ENCODE assay signal across 22 cellular contexts in genomic region chr17:58660621-58661020, GRCh38. TPM values are rescaled to one million over a fixed set of nuclear protein-coding genes. Genes with fewer than 3 reads are reported as not detected.
DNase-seq lines count a peak whose midpoint lies in the region; ATAC-seq, FAIRE-seq and TF ChIP-seq lines count a peak whose summit lies in the region.
"Had no signal": no experiment of that assay in that cellular context is flagged by ENCODE, and none has a peak within 500 bp of the region (broad histone marks: within the 10 kb centered on the region; RNA-seq: fewer than 3 reads in every experiment).

No MANE protein-coding gene starts in this region.

- no peaks in the 10 kb centered on the region for H3K4me1 ChIP-seq in endodermal cell (ENCODE audit: control insufficient read depth, insufficient read depth, low read length)
- no peaks in the 10 kb centered on the region for H3K4me1 ChIP-seq in ascending aorta
- H3K4me1 ChIP-seq: adrenal gland had no signal

- H3K27ac ChIP-seq in endodermal cell (ENCODE audit: low read depth, low read length) = no peak overlapping the region
- H3K27ac ChIP-seq in ascending aorta = no peak overlapping the region
- H3K27ac ChIP-seq: adrenal gland, esophagus muscularis mucosa, gastroesophageal sphincter, HL-60, spleen, suprapubic skin had no signal

- no peaks in the 10 kb centered on the region for H3K36me3 ChIP-seq in endodermal cell (ENCODE audit: control insufficient read depth, insufficient read depth, low read length)
- no peaks in the 10 kb centered on the region for H3K36me3 ChIP-seq in ascending aorta
- H3K36me3 ChIP-seq: adrenal gland, esophagus muscularis mucosa, gastroesophageal sphincter, spleen, suprapubic skin had no signal

- peaks cover 0 to 5% of the 10 kb centered on the region in 2 donors for H3K36me3 Mint-ChIP-seq in activated T-cell treated with anti-CD3 and anti-CD28 coated beads, Interleukin-2, amount 50 U/mL, for 72 hours (ENCODE audit: insufficient read depth in 2 of 2)
- H3K36me3 Mint-ChIP-seq in activated B cell treated with CpG ODN at 0.5 μM for 24 hours (ENCODE audit: low read depth) (peaks cover 3% of the 10 kb centered on the region), endodermal cell (ENCODE audit: low read depth) (no peaks in the 10 kb centered on the region), progenitor cell of endocrine pancreas (ENCODE audit: insufficient read depth) (no peaks in the 10 kb centered on the region)

- 93 to 100% methylated on average over 3 to 4 of the region's 4 CpGs for WGBS in endodermal cell (ENCODE audit: insufficient coverage in 1 of 2, insufficient read length in 1 of 2), 2 experiments

- peaks cover 24% of the 10 kb centered on the region for H3K4me1 Mint-ChIP-seq in activated T-cell treated with anti-CD3 and anti-CD28 coated beads, Interleukin-2, amount 50 U/mL, for 72 hours (ENCODE audit: low read depth)
- H3K4me1 Mint-ChIP-seq in activated B cell treated with CpG ODN at 0.5 μM for 24 hours (peaks cover 13% of the 10 kb centered on the region), endodermal cell (peaks cover 4% of the 10 kb centered on the region), progenitor cell of endocrine pancreas (ENCODE audit: low read depth) (peaks cover 10% of the 10 kb centered on the region)

- no peak overlapping the region for H3K27ac Mint-ChIP-seq in activated T-cell treated with anti-CD3 and anti-CD28 coated beads, Interleukin-2, amount 50 U/mL, for 72 hours
- no peak overlapping the region for H3K27ac Mint-ChIP-seq in activated B cell treated with CpG ODN at 0.5 μM for 24 hours
- H3K27ac Mint-ChIP-seq in endodermal cell = no peak overlapping the region
- H3K27ac Mint-ChIP-seq in progenitor cell of endocrine pancreas = peak overlapping the region; percentile 87

- H3K9me3 ChIP-seq in endodermal cell (ENCODE audit: control insufficient read depth, low read length) = no peaks in the 10 kb centered on the region
- H3K9me3 ChIP-seq in ascending aorta = no peaks in the 10 kb centered on the region
- H3K9me3 ChIP-seq: adrenal gland, esophagus muscularis mucosa, gastroesophageal sphincter, spleen, suprapubic skin had no signal

- H3K27me3 ChIP-seq in endodermal cell (ENCODE audit: control insufficient read depth, insufficient read depth, low read length, poor library complexity, severe bottlenecking) (no peaks in the 10 kb centered on the region), ascending aorta (no peaks in the 10 kb centered on the region)
- H3K27me3 ChIP-seq: adrenal gland, esophagus muscularis mucosa, gastroesophageal sphincter, suprapubic skin had no signal

- no peaks in the 10 kb centered on the region for H3K9me3 Mint-ChIP-seq in activated T-cell treated with anti-CD3 and anti-CD28 coated beads, Interleukin-2, amount 50 U/mL, for 72 hours
- H3K9me3 Mint-ChIP-seq in activated B cell treated with CpG ODN at 0.5 μM for 24 hours (no peaks in the 10 kb centered on the region), endodermal cell (peaks cover 3% of the 10 kb centered on the region), progenitor cell of endocrine pancreas (ENCODE audit: low read depth) (peaks cover 4% of the 10 kb centered on the region)

- no peak for FAIRE-seq in D721Med (lab: Jason Lieb, UNC)

- no peak for ATAC-seq in activated T-cell treated with anti-CD3 and anti-CD28 coated beads, Interleukin-2, amount 50 U/mL, for 72 hours (replicated peaks in 1 of 2)
- ATAC-seq in activated B cell treated with CpG ODN at 0.5 μM for 24 hours (ENCODE audit: low read depth) (no peak), GM18867 (IDR thresholded peaks at IDR 0.05; ENCODE audit: unreplicated experiment) (no peak)
- ATAC-seq: gastroesophageal sphincter had no signal

- TF ChIP-seq CTCF in activated B cell treated with CpG ODN at 0.5 μM for 24 hours (IDR thresholded peaks at IDR 0.05) (no peak), endodermal cell (conservative IDR thresholded peaks at IDR 0.05) (no peak), progenitor cell of endocrine pancreas (IDR thresholded peaks at IDR 0.05; ENCODE audit: unreplicated experiment) (no peak), D721Med (IDR thresholded peaks at IDR 0.05; ENCODE audit: insufficient read depth, missing control alignments) (no peak), ascending aorta (IDR thresholded peaks at IDR 0.05) (no peak)

- POLR2A ChIA-PET in activated B cell treated with CpG ODN at 0.5 μM for 24 hours (lab: Charles Lee) = interaction anchor here (0.6 to 11.2 kb wide), 4 partner anchors 8 to 119 kb away, joined by 3 to 321 read pairs (median 26); partner anchors contain the start of genes RAD51C and TEX14

- H3K4me3 ChIP-seq in endodermal cell (ENCODE audit: low read length) = no peak overlapping the region
- H3K4me3 ChIP-seq in ascending aorta = no peak overlapping the region
- H3K4me3 ChIP-seq: adrenal gland, esophagus muscularis mucosa, gastroesophageal sphincter, suprapubic skin had no signal

- CTCF ChIA-PET in activated B cell treated with CpG ODN at 0.5 μM for 24 hours (lab: Charles Lee) = interaction anchor here (1.0 kb wide), 1 partner anchor 29 kb away, joined by 3 read pairs; no protein-coding TSS in a partner anchor

- intact Hi-C loops in activated B cell treated with CpG ODN at 0.5 μM for 24 hours (cut with micrococcal nuclease) (no loop called here), ascending aorta (cut with DNase I) (no loop called here)

- DNase-seq in activated T-cell treated with anti-CD3 and anti-CD28 coated beads, Interleukin-2, amount 50 U/mL, for 72 hours = no peak
- DNase-seq in activated T-cell treated with anti-CD3 and anti-CD28 coated beads for 4 hours = no peak
- no peak for DNase-seq in activated B cell treated with CpG ODN at 0.5 μM for 24 hours
- no peak for DNase-seq in endodermal cell
- DNase-seq in progenitor cell of endocrine pancreas (ENCODE audit: low spot score, unreplicated experiment) = no peak
- DNase-seq in D721Med (ENCODE audit: insufficient read length, low spot score) = no peak
- DNase-seq in ascending aorta (ENCODE audit: low spot score in 2 of 2) = no peak
- DNase-seq: caudate nucleus; IMR-90; mesenchymal stem cell; NCI-H2227 treated with DMSO at 0.1 percent for 48 hours; NCI-H82; SHP77 treated with DMSO at 0.1 percent for 48 hours; spleen; stimulated activated CD4-positive, alpha-beta T cell treated with anti-CD3 and anti-CD28 coated beads, Interleukin-4, amount 100 ng/mL, for 4 hours had no signal

- H3K27me3 Mint-ChIP-seq in activated T-cell treated with anti-CD3 and anti-CD28 coated beads, Interleukin-2, amount 50 U/mL, for 72 hours (ENCODE audit: low read depth) = peaks cover 8% of the 10 kb centered on the region
- no peaks in the 10 kb centered on the region for H3K27me3 Mint-ChIP-seq in activated B cell treated with CpG ODN at 0.5 μM for 24 hours
- no peaks in the 10 kb centered on the region for H3K27me3 Mint-ChIP-seq in endodermal cell (ENCODE audit: insufficient read depth)
- no peaks in the 10 kb centered on the region for H3K27me3 Mint-ChIP-seq in progenitor cell of endocrine pancreas

- H3K9ac ChIP-seq in endodermal cell (ENCODE audit: extremely low read depth, low read length, poor library complexity, severe bottlenecking) = no peak overlapping the region

- H3K4me3 Mint-ChIP-seq in activated T-cell treated with anti-CD3 and anti-CD28 coated beads, Interleukin-2, amount 50 U/mL, for 72 hours = peak overlapping the region; percentile 9 to 55
- H3K4me3 Mint-ChIP-seq in activated B cell treated with CpG ODN at 0.5 μM for 24 hours (peak overlapping the region; percentile 25), endodermal cell (peak overlapping the region; percentile 2), progenitor cell of endocrine pancreas (ENCODE audit: low read depth) (peak overlapping the region; percentile 58)

RNA-seq across cellular contexts. Expression of gene TEX14, which starts 31.2 kb away (rescaled TPM):
- total RNA-seq in activated T-cell treated with anti-CD3 and anti-CD28 coated beads, Interleukin-2, amount 50 U/mL, for 72 hours = under 1 TPM; 0.46 to 0.84 TPM
- total RNA-seq in activated B cell treated with CpG ODN at 0.5 μM for 24 hours (0.16 and 0.42 TPM in 2 replicates), endodermal cell (under 1 TPM; 0.09 to 0.18 TPM), progenitor cell of endocrine pancreas (0.11 and 0.22 TPM in 2 replicates), ascending aorta (not detected)
- polyA plus RNA-seq in endodermal cell (2013, experiment 1 of 2) = 0.32 TPM
- 0.62 TPM for polyA plus RNA-seq in endodermal cell (2013, experiment 2 of 2)
- total RNA-seq: IMR-90, renal cortical epithelial cell had no signal
- polyA plus RNA-seq: IMR-90 had no signal

RNA-seq across cellular contexts. Expression of gene RAD51C, which starts 31.8 kb away (rescaled TPM):
- total RNA-seq in activated T-cell treated with anti-CD3 and anti-CD28 coated beads, Interleukin-2, amount 50 U/mL, for 72 hours = 100 to 1,000 TPM in 1 of 2 donors, 10 to 100 TPM in 1; 81.2 to 105 TPM
- total RNA-seq in activated B cell treated with CpG ODN at 0.5 μM for 24 hours = 32.8 and 36.8 TPM in 2 replicates
- total RNA-seq in endodermal cell = 10 to 100 TPM; 18.0 to 26.5 TPM
- polyA plus RNA-seq in endodermal cell (2013, experiment 1 of 2) = 26.4 TPM
- polyA plus RNA-seq in endodermal cell (2013, experiment 2 of 2) = 29.8 TPM
- total RNA-seq in progenitor cell of endocrine pancreas = 32.7 and 33.3 TPM in 2 replicates
- total RNA-seq in ascending aorta = 6.8 TPM

Comparison
In these comparisons a context has a peak if more than half of its experiments do, and no peak if none do; other contexts are left out.
1. H3K4me3 Mint-ChIP-seq: peak in every context shown above with its lines; median percentile 58 in progenitor cell of endocrine pancreas; 32 in activated T-cell treated with anti-CD3 and anti-CD28 coated beads, Interleukin-2, amount 50 U/mL, for 72 hours; 25 in activated B cell treated with CpG ODN at 0.5 μM for 24 hours; 2 in endodermal cell.